8 cellular contexts compared by ENCODE assay signal in the genomic region with DNA sequence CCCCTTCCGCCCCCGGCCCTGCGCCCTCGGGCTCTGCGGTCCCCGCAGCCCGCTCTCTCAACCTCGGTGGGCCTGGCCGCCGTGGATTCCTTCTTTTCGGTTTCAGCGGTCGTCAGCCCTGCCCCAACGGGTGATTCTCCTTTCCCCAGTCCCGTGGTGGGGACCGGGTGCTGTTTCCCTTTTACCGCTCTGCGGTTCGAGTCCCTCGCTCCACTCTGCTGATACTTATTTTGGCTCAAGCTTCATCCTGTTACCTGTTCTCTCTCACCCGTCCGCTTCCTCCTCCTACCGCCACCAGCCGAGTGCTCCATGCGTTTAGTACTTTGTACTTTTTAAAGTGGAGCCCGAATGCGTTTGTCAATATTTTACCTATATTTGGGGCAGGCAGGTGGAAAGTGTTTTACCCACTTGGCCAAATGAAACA. TPM values are rescaled to one million over a fixed set of nuclear protein-coding genes. Genes with fewer than 3 reads are reported as not detected.
DNase-seq lines count a peak whose midpoint lies in the region; ATAC-seq, FAIRE-seq and TF ChIP-seq lines count a peak whose summit lies in the region.

No MANE protein-coding gene starts in this region.

- H3K9me3 ChIP-seq in T-helper 17 cell (ENCODE audit: control insufficient read depth, low read length, poor library complexity, severe bottlenecking) = no peaks in the 10 kb centered on the region
- no peaks in the 10 kb centered on the region for H3K9me3 ChIP-seq in endothelial cell of umbilical vein (replicated peaks; ENCODE audit: control insufficient read depth, insufficient read depth, low read length)
- no peaks in the 10 kb centered on the region for H3K9me3 ChIP-seq in neural progenitor cell (ENCODE audit: low read depth)

- in situ Hi-C loops in GM13977 (cut with MboI; ENCODE audit: low pct_unique_long_range_greater_than_20kb, low sequenced_read_pairs, unreplicated experiment) = no loop called here

- FAIRE-seq in endothelial cell of umbilical vein (lab: Jason Lieb, UNC) = no peak

- no peaks in the 10 kb centered on the region for H3K9me1 ChIP-seq in endothelial cell of umbilical vein (replicated peaks; ENCODE audit: control insufficient read depth, extremely low read depth, insufficient read depth, low read length)

- H3K27me3 ChIP-seq in endothelial cell of umbilical vein (ENCODE audit: control insufficient read depth in 2 of 2, insufficient read depth in 2 of 2, low read length in 2 of 2) (no peaks in the 10 kb centered on the region), neural progenitor cell (no peaks in the 10 kb centered on the region)

- no peaks in the 10 kb centered on the region for H3K9me3 Mint-ChIP-seq in neural progenitor cell

- DNase-seq in activated CD4-positive, alpha-beta T cell treated with anti-CD3 and anti-CD28 coated beads for 4 hours = peak; percentile 30 to 34
- no peak for DNase-seq in activated CD4-positive, alpha-beta T cell treated with anti-CD3 and anti-CD28 coated beads, Interleukin-2, amount 50 U/mL, for 4 hours
- DNase-seq in T-helper 17 cell = peak in 1 of 3 donors; percentile 28
- peak; percentile 39 for DNase-seq in endothelial cell of umbilical vein (ENCODE audit: low read depth, low spot score)
- DNase-seq in neural progenitor cell (ENCODE audit: low spot score) = no peak
- DNase-seq in NCI-H2107 (lab: John Stamatoyannopoulos, UW) = no peak
- DNase-seq in GM13977 (ENCODE audit: low spot score) = no peak

- CTCF ChIA-PET in endothelial cell of umbilical vein (lab: Charles Lee) = interaction anchor here (1.6 kb wide), 1 partner anchor 12 kb away, joined by 3 read pairs; no protein-coding TSS in a partner anchor

- H3K4me1 ChIP-seq in endothelial cell of umbilical vein (ENCODE audit: control insufficient read depth, extremely low read depth, insufficient read depth, low read length) = peaks cover 15% of the 10 kb centered on the region
- H3K4me1 ChIP-seq in neural progenitor cell = peaks cover 11% of the 10 kb centered on the region

- peak overlapping the region; percentile 67 to 95 (median 72) for H3K4me3 ChIP-seq in endothelial cell of umbilical vein (replicated peaks in 1 of 3; ENCODE audit: insufficient read depth in 1 of 3, low read depth in 1 of 3, low read length in 3 of 3)
- peak overlapping the region; percentile 81 for H3K4me3 ChIP-seq in neural progenitor cell

- ATAC-seq in HG02973 (IDR thresholded peaks at IDR 0.05; ENCODE audit: unreplicated experiment) (peak; percentile 1), T-helper 17 cell (no peak)

- H3K4me3 Mint-ChIP-seq in T-helper 17 cell = peak overlapping the region; percentile 100
- H3K4me3 Mint-ChIP-seq in neural progenitor cell = peak overlapping the region; percentile 95

- H3K9ac ChIP-seq in endothelial cell of umbilical vein (replicated peaks; ENCODE audit: extremely low read depth, insufficient read depth, low read length) (peak overlapping the region; percentile 98), neural progenitor cell (peak overlapping the region; percentile 99)

- intact Hi-C loops in endothelial cell of umbilical vein (cut with micrococcal nuclease) = loop anchor here (5.0 to 10.0 kb wide), 4 partner anchors 136 to 846 kb away; a partner anchor contains a TSS

- H3K27ac ChIP-seq in endothelial cell of umbilical vein (ENCODE audit: insufficient read depth, low read depth, low read length) = peak overlapping the region; percentile 46
- H3K27ac ChIP-seq in neural progenitor cell = peak overlapping the region; percentile 99

- peaks cover 7 to 10% of the 10 kb centered on the region in 2 experiments for H3K36me3 ChIP-seq in endothelial cell of umbilical vein (ENCODE audit: control insufficient read depth in 2 of 2, extremely low read depth in 1 of 2, insufficient read depth in 2 of 2, low read length in 2 of 2)
- no peaks in the 10 kb centered on the region for H3K36me3 ChIP-seq in neural progenitor cell

- H3F3A ChIP-seq in neural progenitor cell (ENCODE audit: low read depth) = peaks cover 24% of the 10 kb centered on the region

- POLR2A ChIA-PET in endothelial cell of umbilical vein (lab: Charles Lee) = no interaction called here

- H3K4me2 ChIP-seq in endothelial cell of umbilical vein (ENCODE audit: insufficient read depth, low read length) = peak overlapping the region; percentile 99
- peak overlapping the region; percentile 92 for H3K4me2 ChIP-seq in neural progenitor cell

- H3K36me3 Mint-ChIP-seq in T-helper 17 cell (ENCODE audit: low read depth) = peaks cover 10% of the 10 kb centered on the region
- peaks cover 11% of the 10 kb centered on the region for H3K36me3 Mint-ChIP-seq in neural progenitor cell

- peaks cover 55% of the 10 kb centered on the region for H3K4me1 Mint-ChIP-seq in T-helper 17 cell
- peaks cover 21% of the 10 kb centered on the region for H3K4me1 Mint-ChIP-seq in neural progenitor cell

- H3K79me2 ChIP-seq in endothelial cell of umbilical vein (ENCODE audit: control insufficient read depth, insufficient read depth, low read length) (peaks cover 53% of the 10 kb centered on the region), neural progenitor cell (ENCODE audit: low read depth) (peaks cover 52% of the 10 kb centered on the region)

- peak; percentile 12 for TF ChIP-seq POLR2A in endothelial cell of umbilical vein (IDR thresholded peaks at IDR 0.05; ENCODE audit: low read depth, low read length)

- peak overlapping the region; percentile 15 for H2AFZ ChIP-seq in endothelial cell of umbilical vein (ENCODE audit: low read depth, low read length)
- peak overlapping the region; percentile 38 for H2AFZ ChIP-seq in neural progenitor cell (replicated peaks)

- H4K20me1 ChIP-seq in endothelial cell of umbilical vein (replicated peaks; ENCODE audit: control insufficient read depth, extremely low read depth, insufficient read depth, low read length) (no peaks in the 10 kb centered on the region), neural progenitor cell (ENCODE audit: low read depth) (peaks cover 14% of the 10 kb centered on the region)

- dilution Hi-C loops in endothelial cell of umbilical vein (cut with MboI; ENCODE audit: extremely low pct_ligation_motif_present, low sequenced_read_pairs) = no loop called here

- TF ChIP-seq CTCF in endothelial cell of umbilical vein (IDR thresholded peaks at IDR 0.05; ENCODE audit: extremely low read depth in 1 of 2, insufficient read depth in 1 of 2, low read depth in 1 of 2, low read length in 2 of 2) (no peak), neural progenitor cell (IDR thresholded peaks at IDR 0.05) (no peak), GM13977 (IDR thresholded peaks at IDR 0.05; ENCODE audit: extremely low read depth, insufficient read depth, missing control alignments) (no peak)

- BruUV-seq in endothelial cell of umbilical vein (replicated peaks; lab: Mats Ljungman, UMichigan) = no TSS peak

- H3K27me3 Mint-ChIP-seq in T-helper 17 cell (no peaks in the 10 kb centered on the region), neural progenitor cell (ENCODE audit: insufficient read depth, low read depth) (peaks cover 15% of the 10 kb centered on the region)

- peak overlapping the region; percentile 100 for H3K27ac Mint-ChIP-seq in T-helper 17 cell
- peak overlapping the region; percentile 94 for H3K27ac Mint-ChIP-seq in neural progenitor cell

RNA-seq across cellular contexts. Expression of a gene that starts 0.6 kb away (rescaled TPM):
- total RNA-seq in T-helper 17 cell (10 to 100 TPM; 51.9 to 55.6 TPM), endothelial cell of umbilical vein (67.4 and 74.0 TPM in 2 replicates), neural progenitor cell (ENCODE audit: low replicate concordance) (28.5 and 41.8 TPM in 2 replicates)
- 52.9 and 61.1 TPM in 2 replicates for polyA plus RNA-seq in endothelial cell of umbilical vein
- 49.5 and 54.7 TPM in 2 replicates for polyA plus RNA-seq in endothelial cell of umbilical vein (2011; cell fraction: cytosol; rRNA removed)
- polyA plus RNA-seq in endothelial cell of umbilical vein (2011; cell fraction: nucleus; rRNA removed) = 58.1 and 61.0 TPM in 2 replicates
- polyA plus RNA-seq in endothelial cell of umbilical vein (2012) = 54.9 and 55.5 TPM in 2 replicates
- polyA minus RNA-seq in endothelial cell of umbilical vein = 110 and 138 TPM in 2 replicates
- polyA minus RNA-seq in endothelial cell of umbilical vein (2011; cell fraction: cytosol; rRNA and poly(A)+ RNA removed) = 31.7 TPM
- 34.6 and 49.5 TPM in 2 replicates for polyA minus RNA-seq in endothelial cell of umbilical vein (2011; cell fraction: nucleus; rRNA and poly(A)+ RNA removed)

RNA-seq across cellular contexts. Expression of a gene that starts 10.9 kb away (rescaled TPM):
- total RNA-seq in T-helper 17 cell (10 to 100 TPM; 11.7 to 22.7 TPM), endothelial cell of umbilical vein (17.9 and 20.9 TPM in 2 replicates), neural progenitor cell (ENCODE audit: low replicate concordance) (18.0 TPM in 2 replicates)
- polyA plus RNA-seq in endothelial cell of umbilical vein = 19.4 and 20.8 TPM in 2 replicates
- 22.1 and 25.0 TPM in 2 replicates for polyA plus RNA-seq in endothelial cell of umbilical vein (2011; cell fraction: cytosol; rRNA removed)
- polyA plus RNA-seq in endothelial cell of umbilical vein (2011; cell fraction: nucleus; rRNA removed) = 20.3 and 20.9 TPM in 2 replicates
- 19.1 and 25.1 TPM in 2 replicates for polyA plus RNA-seq in endothelial cell of umbilical vein (2012)
- polyA minus RNA-seq in endothelial cell of umbilical vein = 25.3 and 34.8 TPM in 2 replicates
- 11.5 TPM for polyA minus RNA-seq in endothelial cell of umbilical vein (2011; cell fraction: cytosol; rRNA and poly(A)+ RNA removed)
- 6.2 and 9.1 TPM in 2 replicates for polyA minus RNA-seq in endothelial cell of umbilical vein (2011; cell fraction: nucleus; rRNA and poly(A)+ RNA removed)

RNA-seq across cellular contexts. Expression of a gene that starts 18.8 kb away (rescaled TPM):
- 1 to 10 TPM; 1.2 to 1.8 TPM for total RNA-seq in T-helper 17 cell
- 0.24 and 0.30 TPM in 2 replicates for total RNA-seq in endothelial cell of umbilical vein
- polyA plus RNA-seq in endothelial cell of umbilical vein = 0.03 and 0.06 TPM in 2 replicates
- 0.04 and 0.05 TPM in 2 replicates for polyA plus RNA-seq in endothelial cell of umbilical vein (2011; cell fraction: cytosol; rRNA removed)
- polyA plus RNA-seq in endothelial cell of umbilical vein (2011; cell fraction: nucleus; rRNA removed) = 0.34 and 0.39 TPM in 2 replicates
- polyA plus RNA-seq in endothelial cell of umbilical vein (2012) = 0.13 and 0.35 TPM in 2 replicates
- 0.17 TPM in 1 of 2 replicates, not detected in the other for polyA minus RNA-seq in endothelial cell of umbilical vein
- polyA minus RNA-seq in endothelial cell of umbilical vein (2011; cell fraction: cytosol; rRNA and poly(A)+ RNA removed) = not detected
- polyA minus RNA-seq in endothelial cell of umbilical vein (2011; cell fraction: nucleus; rRNA and poly(A)+ RNA removed) = 0.19 and 0.24 TPM in 2 replicates
- 0.22 TPM in 1 of 2 replicates, not detected in the other for total RNA-seq in neural progenitor cell (ENCODE audit: low replicate concordance)

RNA-seq across cellular contexts. Expression of a gene that starts 43.5 kb away (rescaled TPM):
- total RNA-seq in T-helper 17 cell = 10 to 100 TPM; 16.6 to 18.1 TPM
- 25.1 TPM in 2 replicates for total RNA-seq in endothelial cell of umbilical vein
- polyA plus RNA-seq in endothelial cell of umbilical vein = 48.0 and 80.3 TPM in 2 replicates
- polyA plus RNA-seq in endothelial cell of umbilical vein (2011; cell fraction: cytosol; rRNA removed) = 31.8 and 39.5 TPM in 2 replicates
- 26.4 and 31.3 TPM in 2 replicates for polyA plus RNA-seq in endothelial cell of umbilical vein (2011; cell fraction: nucleus; rRNA removed)
- 29.3 and 31.3 TPM in 2 replicates for polyA plus RNA-seq in endothelial cell of umbilical vein (2012)
- polyA minus RNA-seq in endothelial cell of umbilical vein = 12.7 and 14.7 TPM in 2 replicates
- polyA minus RNA-seq in endothelial cell of umbilical vein (2011; cell fraction: cytosol; rRNA and poly(A)+ RNA removed) = 12.0 TPM
- polyA minus RNA-seq in endothelial cell of umbilical vein (2011; cell fraction: nucleus; rRNA and poly(A)+ RNA removed) = 11.3 and 14.3 TPM in 2 replicates
- total RNA-seq in neural progenitor cell (ENCODE audit: low replicate concordance) = 11.8 and 15.1 TPM in 2 replicates

RNA-seq across cellular contexts. Expression of a gene that starts 43.9 kb away (rescaled TPM):
- total RNA-seq in T-helper 17 cell (10 to 100 TPM; 38.3 to 44.0 TPM), endothelial cell of umbilical vein (66.3 and 67.7 TPM in 2 replicates), neural progenitor cell (ENCODE audit: low replicate concordance) (65.9 and 66.5 TPM in 2 replicates)
- 52.7 and 55.9 TPM in 2 replicates for polyA plus RNA-seq in endothelial cell of umbilical vein
- polyA plus RNA-seq in endothelial cell of umbilical vein (2011; cell fraction: cytosol; rRNA removed) = 56.8 and 63.8 TPM in 2 replicates
- 78.1 and 79.1 TPM in 2 replicates for polyA plus RNA-seq in endothelial cell of umbilical vein (2011; cell fraction: nucleus; rRNA removed)
- 69.7 and 95.0 TPM in 2 replicates for polyA plus RNA-seq in endothelial cell of umbilical vein (2012)
- 112 TPM in 2 replicates for polyA minus RNA-seq in endothelial cell of umbilical vein
- 87.5 TPM for polyA minus RNA-seq in endothelial cell of umbilical vein (2011; cell fraction: cytosol; rRNA and poly(A)+ RNA removed)
- polyA minus RNA-seq in endothelial cell of umbilical vein (2011; cell fraction: nucleus; rRNA and poly(A)+ RNA removed) = 61.1 and 67.4 TPM in 2 replicates

Comparison
In these comparisons a context has a peak if more than half of its experiments do, and no peak if none do; other contexts are left out.
1. DNase-seq: peak in activated CD4-positive, alpha-beta T cell treated with anti-CD3 and anti-CD28 coated beads for 4 hours (2 of 2) and endothelial cell of umbilical vein (single experiment); none in activated CD4-positive, alpha-beta T cell treated with anti-CD3 and anti-CD28 coated beads, Interleukin-2, amount 50 U/mL, for 4 hours (0 of 2), neural progenitor cell (single experiment), NCI-H2107 (single experiment) and GM13977 (single experiment).